ENCODE assay signal across 8 cellular contexts in genomic region chr6:3259491-3259958, GRCh38. TPM values are rescaled to one million over a fixed set of nuclear protein-coding genes. Genes with fewer than 3 reads are reported as not detected.
A peak's percentile ranks its signal among the peaks of the same experiment; 100 is the strongest.
DNase-seq lines count a peak whose midpoint lies in the region; ATAC-seq and TF ChIP-seq lines count a peak whose summit lies in the region.

No MANE protein-coding gene starts in this region.

- 0 to 1% methylated on average over 21 of the region's 21 CpGs for WGBS in esophagus, 2 donors

- in situ Hi-C loops in ACHN (cut with HindIII; ENCODE audit: low pct_ligation_motif_present, low pct_unique_long_range_greater_than_20kb, low sequenced_read_pairs): no loop called here

- intact Hi-C loops in activated CD4-positive, alpha-beta T cell treated with anti-CD3 and anti-CD28 coated beads, Interleukin-2, amount 10 ng/mL, durations not matched to agents 24 days and 14 days (cut with micrococcal nuclease): loop anchor here (1.0 to 10.0 kb wide), 8 partner anchors 51 to 878 kb away; partner anchors contain the start of genes ECI2, NQO2, RIPK1 and WRNIP1
- intact Hi-C loops in naive thymus-derived CD4-positive, alpha-beta T cell (cut with micrococcal nuclease): loop anchor here (1.0 to 10.0 kb wide), 8 partner anchors 133 to 1015 kb away; partner anchors contain the start of genes BPHL (in 1 of the 2), GMDS (in 1 of the 2), NQO2 (in 1 of the 2) and RIPK1 (in 1 of the 2)
- intact Hi-C loops in upper lobe of right lung (cut with DNase I): no loop called here

- peak; percentile 25 for DNase-seq in ACHN
- DNase-seq in NB4 (ENCODE audit: low read depth): peak; percentile 72
- DNase-seq in activated CD4-positive, alpha-beta T cell treated with anti-CD3 and anti-CD28 coated beads, Interleukin-2, amount 10 ng/mL, durations not matched to agents 24 days and 14 days: peak; percentile 81
- DNase-seq in naive thymus-derived CD4-positive, alpha-beta T cell: peak in 7 of 9 donors; percentile 24 to 45 (median 34)
- peak; percentile 69 for DNase-seq in upper lobe of right lung

- H3K4me1 Mint-ChIP-seq in activated CD4-positive, alpha-beta T cell treated with anti-CD3 and anti-CD28 coated beads, Interleukin-2, amount 10 ng/mL, durations not matched to agents 24 days and 14 days: peaks cover 37% of the 10 kb centered on the region
- H3K4me1 Mint-ChIP-seq in naive thymus-derived CD4-positive, alpha-beta T cell: peaks cover 28 to 51% (median 46%) of the 10 kb centered on the region in 7 donors

- H3K27me3 ChIP-seq in esophagus (ENCODE audit: control insufficient read depth in 1 of 2, insufficient read depth in 2 of 2, low read length in 2 of 2) (no peaks in the 10 kb centered on the region), upper lobe of right lung (no peaks in the 10 kb centered on the region)
- no peaks in the 10 kb centered on the region for H3K27me3 ChIP-seq in naive thymus-derived CD4-positive, alpha-beta T cell (ENCODE audit: control insufficient read depth in 2 of 2, insufficient read depth in 2 of 2, low read length in 2 of 2)

- TF ChIP-seq CTCF in GM12873 (IDR thresholded peaks at IDR 0.05; ENCODE audit: insufficient read depth, low read depth, low read length, missing control alignments) (peak; percentile 40), NB4 (IDR thresholded peaks at IDR 0.05; ENCODE audit: low read depth, low read length) (no peak), upper lobe of right lung (IDR thresholded peaks at IDR 0.05) (no peak)

- H3K27ac Mint-ChIP-seq in activated CD4-positive, alpha-beta T cell treated with anti-CD3 and anti-CD28 coated beads, Interleukin-2, amount 10 ng/mL, durations not matched to agents 24 days and 14 days: peak overlapping the region; percentile 98
- peak overlapping the region; percentile 84 to 98 (median 92) for H3K27ac Mint-ChIP-seq in naive thymus-derived CD4-positive, alpha-beta T cell

- peaks cover 35% of the 10 kb centered on the region for H3K36me3 Mint-ChIP-seq in activated CD4-positive, alpha-beta T cell treated with anti-CD3 and anti-CD28 coated beads, Interleukin-2, amount 10 ng/mL, durations not matched to agents 24 days and 14 days (ENCODE audit: low read depth)
- H3K36me3 Mint-ChIP-seq in naive thymus-derived CD4-positive, alpha-beta T cell: peaks cover 0 to 4% (median 2%) of the 10 kb centered on the region in 5 donors

- CTCF ChIA-PET in naive thymus-derived CD4-positive, alpha-beta T cell (lab: Charles Lee): interaction anchor here (0.6 to 1.4 kb wide), 5 partner anchors 12 to 544 kb away, joined by 3 to 4 read pairs (median 3); no protein-coding TSS in a partner anchor

- peak overlapping the region; percentile 96 for H3K4me3 Mint-ChIP-seq in activated CD4-positive, alpha-beta T cell treated with anti-CD3 and anti-CD28 coated beads, Interleukin-2, amount 10 ng/mL, durations not matched to agents 24 days and 14 days
- H3K4me3 Mint-ChIP-seq in naive thymus-derived CD4-positive, alpha-beta T cell: peak overlapping the region; percentile 85 to 99 (median 97)

- H3K36me3 ChIP-seq in esophagus (ENCODE audit: control insufficient read depth in 2 of 2, insufficient read depth in 2 of 2, low read length in 1 of 2) (peaks cover 0 to 12% of the 10 kb centered on the region in 2 donors), upper lobe of right lung (peaks cover 10% of the 10 kb centered on the region)
- peaks cover 0 to 20% (median 5%) of the 10 kb centered on the region in 3 experiments for H3K36me3 ChIP-seq in naive thymus-derived CD4-positive, alpha-beta T cell (ENCODE audit: control insufficient read depth in 2 of 3, insufficient read depth in 3 of 3, low read length in 3 of 3)

- no peaks in the 10 kb centered on the region for H3K9me3 ChIP-seq in esophagus (ENCODE audit: control insufficient read depth in 2 of 2, insufficient read depth in 1 of 2, low read depth in 1 of 2, low read length in 1 of 2)
- H3K9me3 ChIP-seq in naive thymus-derived CD4-positive, alpha-beta T cell (ENCODE audit: control insufficient read depth in 2 of 3, low read length in 3 of 3): no peaks in the 10 kb centered on the region
- no peaks in the 10 kb centered on the region for H3K9me3 ChIP-seq in upper lobe of right lung

- H3K4me1 ChIP-seq in esophagus (ENCODE audit: control insufficient read depth in 2 of 2, insufficient read depth in 2 of 2, low read length in 1 of 2) (peaks cover 8 to 13% of the 10 kb centered on the region in 2 donors), upper lobe of right lung (peaks cover 27% of the 10 kb centered on the region)
- H3K4me1 ChIP-seq in naive thymus-derived CD4-positive, alpha-beta T cell (ENCODE audit: control insufficient read depth in 2 of 2, insufficient read depth in 2 of 2, low read length in 2 of 2): peaks cover 19 to 32% of the 10 kb centered on the region in 2 donors

- H3K9me3 Mint-ChIP-seq in activated CD4-positive, alpha-beta T cell treated with anti-CD3 and anti-CD28 coated beads, Interleukin-2, amount 10 ng/mL, durations not matched to agents 24 days and 14 days: no peaks in the 10 kb centered on the region
- H3K9me3 Mint-ChIP-seq in naive thymus-derived CD4-positive, alpha-beta T cell: peaks cover 0 to 1% (median 0%) of the 10 kb centered on the region in 11 donors

- peak overlapping the region; percentile 68 to 91 for H3K27ac ChIP-seq in esophagus (ENCODE audit: low read depth in 2 of 2, low read length in 1 of 2)
- H3K27ac ChIP-seq in naive thymus-derived CD4-positive, alpha-beta T cell (ENCODE audit: low read depth, low read length): peak overlapping the region; percentile 80
- H3K27ac ChIP-seq in upper lobe of right lung: peak overlapping the region; percentile 83

- H3K4me3 ChIP-seq in NB4 (ENCODE audit: low read depth, low read length) (peak overlapping the region; percentile 97), esophagus (ENCODE audit: low read depth in 1 of 2, low read length in 2 of 2) (peak overlapping the region; percentile 86 to 98), upper lobe of right lung (peak overlapping the region; percentile 99)
- peak overlapping the region; percentile 85 for H3K4me3 ChIP-seq in naive thymus-derived CD4-positive, alpha-beta T cell (ENCODE audit: low read length)

- no peak for TF ChIP-seq POLR2A in NB4 (IDR thresholded peaks at IDR 0.05; ENCODE audit: extremely low read depth, insufficient read length)

- ATAC-seq in HG02642 (IDR thresholded peaks at IDR 0.05; ENCODE audit: poor library complexity, unreplicated experiment): peak; percentile 26
- ATAC-seq in naive thymus-derived CD4-positive, alpha-beta T cell: peak; percentile 31
- peak; percentile 15 for ATAC-seq in upper lobe of right lung

- peaks cover 17% of the 10 kb centered on the region for H3K27me3 Mint-ChIP-seq in activated CD4-positive, alpha-beta T cell treated with anti-CD3 and anti-CD28 coated beads, Interleukin-2, amount 10 ng/mL, durations not matched to agents 24 days and 14 days
- H3K27me3 Mint-ChIP-seq in naive thymus-derived CD4-positive, alpha-beta T cell: peaks cover 0 to 25% (median 0%) of the 10 kb centered on the region in 5 donors

- POLR2A ChIA-PET in naive thymus-derived CD4-positive, alpha-beta T cell (lab: Charles Lee): interaction anchor here (0.6 to 1.8 kb wide), 4 partner anchors 102 to 762 kb away, joined by 3 to 5 read pairs (median 4); partner anchors contain the start of genes FAM50B and TUBB2A

RNA-seq across cellular contexts. Expression of gene PSMG4, which starts 0.8 kb away (rescaled TPM):
- 33.4 and 35.6 TPM in 2 replicates for total RNA-seq in activated CD4-positive, alpha-beta T cell treated with anti-CD3 and anti-CD28 coated beads, Interleukin-2, amount 10 ng/mL, durations not matched to agents 24 days and 14 days
- polyA plus RNA-seq in esophagus: 10 to 100 TPM; 31.6 to 33.3 TPM
- total RNA-seq in naive thymus-derived CD4-positive, alpha-beta T cell: 10 to 100 TPM; 15.6 to 45.0 (median 27.7) TPM
- polyA plus RNA-seq in naive thymus-derived CD4-positive, alpha-beta T cell: 10 to 100 TPM; 53.8 to 81.7 TPM
- 16.9 TPM for total RNA-seq in upper lobe of right lung

RNA-seq across cellular contexts. Expression of gene TUBB2B, which starts 32.1 kb away (rescaled TPM):
- total RNA-seq in activated CD4-positive, alpha-beta T cell treated with anti-CD3 and anti-CD28 coated beads, Interleukin-2, amount 10 ng/mL, durations not matched to agents 24 days and 14 days: 0.12 TPM in 1 of 2 replicates, not detected in the other
- polyA plus RNA-seq in esophagus: 1 to 10 TPM; 1.6 to 8.4 TPM
- 1 to 10 TPM in 1 of 5 experiments, under 1 TPM in 2, not detected in 2; 0.27 to 1.6 (median 0.54) TPM for total RNA-seq in naive thymus-derived CD4-positive, alpha-beta T cell
- under 1 TPM in 1 of 2 donors, not detected in 1; 0.18 TPM for polyA plus RNA-seq in naive thymus-derived CD4-positive, alpha-beta T cell
- 0.46 TPM for total RNA-seq in upper lobe of right lung

Comparison
In these comparisons a context has a peak if more than half of its experiments do, and no peak if none do; other contexts are left out.
1. Peak in every context shown above with its lines: DNase-seq, ATAC-seq, H3K4me3 ChIP-seq and H3K27ac ChIP-seq.
2. DNase-seq: peak in every context shown above with its lines; median percentile 81 in activated CD4-positive, alpha-beta T cell treated with anti-CD3 and anti-CD28 coated beads, Interleukin-2, amount 10 ng/mL, durations not matched to agents 24 days and 14 days; 72 in NB4; 69 in upper lobe of right lung; 34 in naive thymus-derived CD4-positive, alpha-beta T cell; 25 in ACHN.